In the genomic region with DNA sequence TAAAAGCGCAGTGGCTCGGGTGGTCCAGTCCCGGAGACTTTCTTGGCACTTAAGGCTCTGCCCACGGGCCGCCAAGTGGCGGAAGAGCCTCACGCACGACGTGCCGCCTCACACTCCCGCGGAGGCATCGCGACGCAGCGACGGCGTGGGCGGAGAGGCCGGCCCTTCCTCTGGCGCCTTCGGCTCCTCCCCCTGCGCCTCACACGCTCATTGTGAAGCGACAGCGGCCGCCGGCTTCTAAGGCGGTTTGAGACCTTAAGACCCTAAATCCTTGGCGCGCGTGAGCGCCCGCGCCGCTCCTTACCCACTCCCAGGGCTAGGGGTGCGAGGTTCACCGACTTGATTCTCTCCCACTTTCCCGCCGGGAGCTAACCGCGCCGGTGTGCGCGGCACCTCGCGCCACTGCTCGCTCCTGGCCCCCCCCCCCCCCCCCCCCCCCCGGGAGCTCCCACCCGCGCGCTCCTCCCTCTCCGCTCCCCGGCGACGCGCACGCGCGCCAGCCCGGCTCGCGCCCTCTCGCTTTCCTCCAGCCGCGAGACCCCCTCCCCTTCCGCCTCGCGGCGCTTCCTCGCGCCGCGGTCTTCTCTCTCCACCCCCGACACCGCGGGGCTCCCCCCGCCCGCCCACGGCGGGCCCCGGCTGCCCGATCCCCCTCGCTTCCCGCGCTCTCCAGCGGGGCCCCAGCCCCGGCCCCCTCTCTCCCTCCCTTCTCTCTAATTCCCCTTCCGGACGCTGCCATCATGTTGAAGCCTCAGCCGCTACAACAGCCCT, we compare ENCODE assay signal across 8 cellular contexts. TPM values are rescaled to one million over a fixed set of nuclear protein-coding genes. Genes with fewer than 3 reads are reported as not detected.
DNase-seq lines count a peak whose midpoint lies in the region; ATAC-seq and TF ChIP-seq lines count a peak whose summit lies in the region.

Gene ATXN2L (plus strand): TSS at position 480 of the 771 bp plus-strand sequence. CDS start 261 bp downstream, at position 741.

- no peaks in the 10 kb centered on the region for H3K9me3 ChIP-seq in upper lobe of left lung

- H3K36me3 ChIP-seq in upper lobe of left lung = peaks cover 10 to 27% (median 21%) of the 10 kb centered on the region in 4 donors

- peak; percentile 40 for ATAC-seq in HG02763 (IDR thresholded peaks at IDR 0.05; ENCODE audit: unreplicated experiment)
- ATAC-seq in left cardiac atrium = peak; percentile 70 to 81
- ATAC-seq in upper lobe of left lung (ENCODE audit: low FRiP score in 2 of 2) = peak; percentile 92 to 94

- 0% methylated on average over 2 to 36 of the region's 91 CpGs for WGBS in upper lobe of left lung, 2 donors

- H3K27ac ChIP-seq in upper lobe of left lung = peak within 1 kb of the TSS; percentile 97 to 100 (median 98)

- intact Hi-C loops in T-helper 1 cell treated with Interleukin-12 subunit alpha and Interleukin-12 subunit beta and Interleukin-4 antibody, amounts not matched to agents 30 ng/mL and 1 ng/mL, for 36 hours (cut with micrococcal nuclease) = loop anchor here (1.0 to 5.0 kb wide), 3 partner anchors 58 to 1175 kb away; partner anchors contain the start of genes HIRIP3, INO80E and MAZ
- intact Hi-C loops in left cardiac atrium (cut with DNase I) (no loop called here), posterior vena cava (cut with DNase I) (no loop called here)

- TF ChIP-seq CTCF in GM12864 (IDR thresholded peaks at IDR 0.05; ENCODE audit: low read depth, low read length, missing control alignments) (no peak), upper lobe of left lung (IDR thresholded peaks at IDR 0.05) (peak in 5 of 6 experiments; percentile 36 to 70 (median 60))

- TF ChIP-seq POLR2A in upper lobe of left lung (IDR thresholded peaks at IDR 0.05) = peak in 3 of 4 donors; percentile 49 to 88 (median 83)

- TF ChIP-seq EP300 in upper lobe of left lung (IDR thresholded peaks at IDR 0.05) = peak in 1 of 4 donors; percentile 84

- DNase-seq in GM12864 (ENCODE audit: low read depth) (peak; percentile 92), NCI-H1436 (lab: John Stamatoyannopoulos, UW) (peak; percentile 94), amniotic epithelial cell (ENCODE audit: low read depth) (peak; percentile 96), left cardiac atrium (peak; percentile 97), posterior vena cava (ENCODE audit: low spot score) (peak; percentile 99), upper lobe of left lung (peak; percentile 93 to 99)

- H3K4me1 ChIP-seq in upper lobe of left lung = peaks cover 15 to 30% (median 21%) of the 10 kb centered on the region in 4 donors

- H3K4me3 ChIP-seq in GM12864 (ENCODE audit: low read depth, low read length) (peak within 1 kb of the TSS; percentile 65), upper lobe of left lung (peak within 1 kb of the TSS; percentile 85 to 99 (median 95))

- H3K27me3 ChIP-seq in upper lobe of left lung = no peaks in the 10 kb centered on the region

RNA-seq across cellular contexts. Expression of gene ATXN2L, which starts in this region (rescaled TPM):
- total RNA-seq in T-helper 1 cell treated with Interleukin-12 subunit alpha and Interleukin-12 subunit beta and Interleukin-4 antibody, amounts not matched to agents 30 ng/mL and 1 ng/mL, for 36 hours = 288 and 313 TPM in 2 replicates
- total RNA-seq in left cardiac atrium (10 to 100 TPM; 52.5 to 66.2 TPM), posterior vena cava (10 to 100 TPM; 66.5 to 72.2 TPM), upper lobe of left lung (100 to 1,000 TPM in 4 of 6 donors, 10 to 100 TPM in 2; 90.9 to 291 (median 128) TPM)

Comparison
In these comparisons a context has a peak if more than half of its experiments do, and no peak if none do; other contexts are left out.
1. Peak in every context shown above with its lines: DNase-seq, ATAC-seq, H3K4me3 ChIP-seq and H3K27ac ChIP-seq.
2. ATAC-seq: peak in every context shown above with its lines; median percentile 93 in upper lobe of left lung; 76 in left cardiac atrium; 40 in HG02763.